Comparison of ENCODE assay signal across 8 cellular contexts in genomic region chr9:4315582-4316215, GRCh38. TPM values are rescaled to one million over a fixed set of nuclear protein-coding genes. Genes with fewer than 3 reads are reported as not detected.
A peak's percentile ranks its signal among the peaks of the same experiment; 100 is the strongest.
DNase-seq lines count a peak whose midpoint lies in the region; ATAC-seq lines count a peak whose summit lies in the region.

No MANE protein-coding gene starts in this region.

- peak; percentile 99 for ATAC-seq in GM19035 (IDR thresholded peaks at IDR 0.05; ENCODE audit: unreplicated experiment)
- peak; percentile 97 for ATAC-seq in HG03159 (IDR thresholded peaks at IDR 0.05; ENCODE audit: unreplicated experiment)

- no peak overlapping the region for H2BK120ac ChIP-seq in mesenchymal stem cell (ENCODE audit: low read depth, low read length)

- no peaks in the 10 kb centered on the region for H3K79me1 ChIP-seq in mesenchymal stem cell (replicated peaks; ENCODE audit: low read length, poor library complexity, severe bottlenecking)

- no peak overlapping the region for H3K4me2 ChIP-seq in mesenchymal stem cell (ENCODE audit: low read length, poor library complexity, severe bottlenecking)

- DNase-seq in C1 segment of cervical spinal cord (lab: John Stamatoyannopoulos, UW) (peak in 12 of 14 donors; percentile 13 to 71 (median 54)), NCI-H446 treated with DMSO at 0.1 percent for 48 hours (lab: John Stamatoyannopoulos, UW) (peak; percentile 65), dermis microvascular lymphatic vessel endothelial cell (ENCODE audit: low read depth in 2 of 2) (peak; percentile 48 to 86), mesenchymal stem cell (peak; percentile 67)
- DNase-seq in activated CD4-positive, alpha-beta T cell treated with anti-CD3 and anti-CD28 coated beads, Interleukin-2, amount 50 U/mL, for 1 hour: peak; percentile 69
- DNase-seq in stimulated activated CD8-positive, alpha-beta memory T cell treated with anti-CD3 and anti-CD28 coated beads, Interleukin-7, amount 100 ng/mL, for 1 hour (ENCODE audit: low read depth in 2 of 2): peak; percentile 32 to 52

- H3K9ac ChIP-seq in mesenchymal stem cell (ENCODE audit: low read length): no peak overlapping the region

- no peak overlapping the region for H3K14ac ChIP-seq in mesenchymal stem cell (ENCODE audit: low read length in 2 of 2)

- H3K4me1 ChIP-seq in mesenchymal stem cell (ENCODE audit: control insufficient read depth, insufficient read depth, low read depth, low read length): no peaks in the 10 kb centered on the region

- H3K4me3 ChIP-seq in mesenchymal stem cell (ENCODE audit: insufficient read depth in 1 of 2, low read depth in 1 of 2, low read length in 2 of 2): no peak overlapping the region

- no peak overlapping the region for H2AK5ac ChIP-seq in mesenchymal stem cell (ENCODE audit: low read length, severe bottlenecking)

- WGBS in mesenchymal stem cell: 0% methylated on average over 4 of the region's 4 CpGs

- no peak overlapping the region for H3K4ac ChIP-seq in mesenchymal stem cell (ENCODE audit: low read depth in 1 of 2, low read length in 2 of 2)

- H4K8ac ChIP-seq in mesenchymal stem cell (ENCODE audit: low read length): no peak overlapping the region

- H3K23ac ChIP-seq in mesenchymal stem cell (ENCODE audit: low read length in 2 of 2): no peak overlapping the region

- H3K27me3 ChIP-seq in mesenchymal stem cell (ENCODE audit: control insufficient read depth in 1 of 2, insufficient read depth in 1 of 2, low read length in 2 of 2): no peaks in the 10 kb centered on the region

- no peak overlapping the region for H2BK12ac ChIP-seq in mesenchymal stem cell (ENCODE audit: low read length in 2 of 2)

- no peak overlapping the region for H3K18ac ChIP-seq in mesenchymal stem cell (ENCODE audit: low read depth in 1 of 2, low read length in 2 of 2)

- no peak overlapping the region for H2BK15ac ChIP-seq in mesenchymal stem cell (ENCODE audit: low read depth, poor library complexity, severe bottlenecking)

- H2BK5ac ChIP-seq in mesenchymal stem cell (ENCODE audit: low read depth, low read length, poor library complexity, severe bottlenecking): no peak overlapping the region

- no peak overlapping the region for H3K27ac ChIP-seq in mesenchymal stem cell (ENCODE audit: low read length, poor library complexity, severe bottlenecking)

- no peak overlapping the region for H4K91ac ChIP-seq in mesenchymal stem cell (ENCODE audit: low read length)

- no peaks in the 10 kb centered on the region for H3K9me3 ChIP-seq in mesenchymal stem cell (ENCODE audit: control insufficient read depth, low read length)

- no peak overlapping the region for H2AFZ ChIP-seq in mesenchymal stem cell (ENCODE audit: low read depth, low read length)

- no peaks in the 10 kb centered on the region for H3K36me3 ChIP-seq in mesenchymal stem cell (ENCODE audit: control insufficient read depth in 1 of 2, insufficient read depth in 2 of 2, low read depth in 1 of 2, low read length in 2 of 2)

RNA-seq across cellular contexts. Expression of gene GLIS3, which starts 15.8 kb away (rescaled TPM):
- total RNA-seq in dermis microvascular lymphatic vessel endothelial cell: 21.4 and 42.0 TPM in 2 replicates
- 19.0 TPM for polyA plus RNA-seq in mesenchymal stem cell (2013, experiment 1 of 2)
- 18.8 TPM for polyA plus RNA-seq in mesenchymal stem cell (2013, experiment 2 of 2)
